ENCODE assay signal across 10 cellular contexts in the genomic region with DNA sequence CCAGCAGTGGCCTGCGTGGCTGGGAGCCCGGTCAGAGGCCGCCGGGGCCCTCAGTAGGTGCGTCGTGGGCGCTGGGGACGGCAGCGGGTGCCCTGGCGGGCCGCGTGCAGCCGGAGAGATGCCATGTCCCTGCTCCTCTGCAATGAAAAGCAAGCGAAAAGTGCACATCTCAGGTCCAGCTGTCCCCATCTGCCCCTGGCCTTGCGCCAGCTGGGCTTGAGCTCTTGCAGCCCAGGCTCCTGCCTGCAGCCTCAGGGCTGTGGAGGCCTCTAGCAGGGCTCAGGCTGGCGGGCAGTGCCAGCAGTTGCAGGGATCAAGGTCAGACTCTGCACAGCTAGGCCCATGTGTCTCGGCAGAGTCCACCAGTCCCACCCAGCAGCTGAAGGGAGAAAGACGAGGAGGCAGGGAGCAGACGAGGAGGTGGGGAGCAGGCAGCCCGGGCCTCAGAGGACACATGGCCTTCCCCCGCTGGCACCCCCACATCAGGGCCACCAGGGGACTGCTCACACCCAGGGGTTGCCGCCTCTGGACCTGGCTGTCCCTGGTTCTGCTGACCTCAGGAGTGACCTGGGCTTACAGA. TPM values are rescaled to one million over a fixed set of nuclear protein-coding genes. Genes with fewer than 3 reads are reported as not detected.
DNase-seq lines count a peak whose midpoint lies in the region; FAIRE-seq and TF ChIP-seq lines count a peak whose summit lies in the region.
"Had no signal": no experiment of that assay in that cellular context is flagged by ENCODE, and none has a peak within 500 bp of the region (broad histone marks: within the 10 kb centered on the region; RNA-seq: fewer than 3 reads in every experiment).

No MANE protein-coding gene starts in this region.

- no peaks in the 10 kb centered on the region; the same call in 1 of the 2 replicates for H3K23me2 ChIP-seq in H1 (ENCODE audit: low read depth, low read length)

- no peak overlapping the region for H3K56ac ChIP-seq in H1 (replicated peaks; ENCODE audit: insufficient read length, low read depth, low read length)

- DNase-seq in CD14-positive monocyte (ENCODE audit: low spot score): peak; percentile 49
- DNase-seq in NCI-H1092 (lab: John Stamatoyannopoulos, UW): peak; percentile 26
- no peak for DNase-seq in H1 (ENCODE audit: low read depth in 1 of 2, low spot score in 2 of 2)
- no peak for DNase-seq in cortex of kidney (lab: John Stamatoyannopoulos, UW)
- DNase-seq in kidney tubule cell (ENCODE audit: low spot score): no peak
- no peak for DNase-seq in DMS79 treated with DMSO at 0.1 percent for 48 hours (lab: John Stamatoyannopoulos, UW)
- no peak for DNase-seq in MG63
- DNase-seq: foreskin keratinocyte; stimulated activated naive CD4-positive, alpha-beta T cell had no signal

- H3K4me1 Mint-ChIP-seq in CD14-positive monocyte: peaks cover 91% of the 10 kb centered on the region

- WGBS in H1 (ENCODE audit: extremely low coverage in 1 of 2, insufficient coverage in 1 of 2, insufficient read length in 1 of 2, insufficient replicate concordance in 2 of 2, low coverage in 1 of 2, low lambda C conversion rate in 2 of 2, missing lambda C conversion rate in 1 of 2), 2 experiments: 92% methylated on average over 21 of the region's 22 CpGs; no CpG with 5 or more reads in 1 of the 2 experiments

- peak overlapping the region in 1 of 2 donors; percentile 42 for H3K4me3 Mint-ChIP-seq in CD14-positive monocyte

- H3K36me3 Mint-ChIP-seq in CD14-positive monocyte: peaks cover 37 to 58% of the 10 kb centered on the region in 2 donors

- POLR2A ChIA-PET in H1 (lab: Charles Lee; ENCODE audit: partially characterized antibody): interaction anchor here (1.3 to 2.4 kb wide), 5 partner anchors 9 to 53 kb away, joined by 3 to 8 read pairs (median 4); partner anchors contain the start of gene SLC16A3

- peaks cover 14 to 37% (median 24%) of the 10 kb centered on the region in 4 experiments for H3K36me3 ChIP-seq in H1 (ENCODE audit: control insufficient read depth in 2 of 4, insufficient read depth in 4 of 4, low read length in 3 of 4)
- H3K36me3 ChIP-seq in parathyroid adenoma (ENCODE audit: control insufficient read depth, insufficient read depth, low read length): no peaks in the 10 kb centered on the region
- H3K36me3 ChIP-seq in MG63: peaks cover 94% of the 10 kb centered on the region

- H3K9ac ChIP-seq in H1 (replicated peaks in 1 of 4; ENCODE audit: extremely low read depth in 1 of 4, low read depth in 3 of 4, low read length in 3 of 4): no peak overlapping the region
- no peak overlapping the region for H3K9ac ChIP-seq in parathyroid adenoma

- H2BK120ac ChIP-seq in H1 (replicated peaks; ENCODE audit: low read depth, low read length): no peak overlapping the region

- peaks cover 0 to 1% (median 0%) of the 10 kb centered on the region in 3 donors for H3K27me3 Mint-ChIP-seq in CD14-positive monocyte (ENCODE audit: low read depth in 3 of 3)

- FAIRE-seq in H1 (lab: Jason Lieb, UNC): no peak

- H3K18ac ChIP-seq in H1 (ENCODE audit: extremely low read depth, low read length): no peak overlapping the region

- peaks cover 28 to 33% of the 10 kb centered on the region in 2 experiments for H4K20me1 ChIP-seq in H1 (replicated peaks in 1 of 2; ENCODE audit: control insufficient read depth in 1 of 2, insufficient read depth in 2 of 2, low read length in 2 of 2)

- no peaks in the 10 kb centered on the region for H3K9me3 Mint-ChIP-seq in CD14-positive monocyte

- no peaks in the 10 kb centered on the region; a peak in 1 of 7 replicates for H3K27me3 ChIP-seq in H1 (replicated peaks in 1 of 4; ENCODE audit: control insufficient read depth in 3 of 4, extremely low read depth in 1 of 4, insufficient read depth in 3 of 4, low read length in 3 of 4)
- H3K27me3 ChIP-seq in parathyroid adenoma (ENCODE audit: control insufficient read depth, insufficient read depth, low read length): no peaks in the 10 kb centered on the region
- H3K27me3 ChIP-seq in MG63: no peaks in the 10 kb centered on the region
- H3K27me3 ChIP-seq: foreskin keratinocyte had no signal

- peak overlapping the region in 5 of 7 donors; percentile 46 to 93 (median 82) for H3K27ac Mint-ChIP-seq in CD14-positive monocyte

- no peak for TF ChIP-seq CTCF in CD14-positive monocyte (IDR thresholded peaks at IDR 0.05)
- no peak for TF ChIP-seq CTCF in H1 (IDR thresholded peaks at IDR 0.05; ENCODE audit: control extremely low read depth in 1 of 3, insufficient read depth in 1 of 3, low read depth in 1 of 3, low read length in 3 of 3)
- TF ChIP-seq CTCF in parathyroid adenoma (IDR thresholded peaks at IDR 0.05): no peak

- H2AK5ac ChIP-seq in H1 (ENCODE audit: low read depth, low read length): no peak overlapping the region

- H4K5ac ChIP-seq in H1 (ENCODE audit: insufficient read length, low read depth, low read length): no peak overlapping the region

- 0 out of 2 replicates have a peak overlapping the region, but pooled peaks have one; percentile 42 for H4K8ac ChIP-seq in H1 (ENCODE audit: extremely low read depth, insufficient read depth, low read length)

- H3K4me1 ChIP-seq in H1 (replicated peaks in 1 of 4; ENCODE audit: control insufficient read depth in 3 of 4, insufficient read depth in 4 of 4, low read length in 3 of 4) (peaks cover 0 to 4% (median 1%) of the 10 kb centered on the region in 4 experiments; a peak in 4 of 7 replicates), parathyroid adenoma (peaks cover 47% of the 10 kb centered on the region)

- H3K9me3 ChIP-seq in H1 (ENCODE audit: insufficient read depth in 2 of 2, low read depth in 1 of 2, low read length in 1 of 2) (no peaks in the 10 kb centered on the region; a peak in 1 of 4 replicates), parathyroid adenoma (ENCODE audit: control insufficient read depth, low read length) (no peaks in the 10 kb centered on the region), MG63 (no peaks in the 10 kb centered on the region)

- no peak for TF ChIP-seq RAD21 in H1 (IDR thresholded peaks at IDR 0.05 in 1 of 2, conservative IDR thresholded peaks at IDR 0.05 in 1 of 2; ENCODE audit: low read depth in 2 of 2, low read length in 2 of 2)

- H2BK15ac ChIP-seq in H1 (ENCODE audit: low read length): no peak overlapping the region

- H2BK20ac ChIP-seq in H1 (ENCODE audit: low read length): no peak overlapping the region

- H3K4me3 ChIP-seq in H1 (ENCODE audit: extremely low read depth in 1 of 4, insufficient read depth in 2 of 4, low read depth in 3 of 4, low read length in 4 of 4): no peak overlapping the region
- H3K4me3 ChIP-seq in parathyroid adenoma (ENCODE audit: low read depth, low read length): no peak overlapping the region
- no peak overlapping the region for H3K4me3 ChIP-seq in MG63

- intact Hi-C loops in CD14-positive monocyte (cut with micrococcal nuclease): loop anchor here (5.0 to 10.0 kb wide), 4 partner anchors 33 to 205 kb away; partner anchors contain the start of genes DCXR (in 1 of the 2) and RAC3 (in 1 of the 2)

- TF ChIP-seq POLR2A in H1 (IDR thresholded peaks at IDR 0.05; ENCODE audit: control extremely low read depth in 1 of 2, low read depth in 2 of 2, low read length in 2 of 2): no peak

- H3K14ac ChIP-seq in H1 (ENCODE audit: insufficient read length): no peak overlapping the region

- H3K23ac ChIP-seq in H1 (ENCODE audit: insufficient read length): no peak overlapping the region

- TF ChIP-seq EP300 in H1 (IDR thresholded peaks at IDR 0.05; ENCODE audit: borderline replicate concordance in 1 of 2, low read depth in 2 of 2, low read length in 2 of 2): no peak

- CTCF ChIA-PET in H1 (lab: Charles Lee; ENCODE audit: partially characterized antibody): interaction anchor here (1.8 kb wide), 1 partner anchor 60 kb away, joined by 5 read pairs; no protein-coding TSS in a partner anchor

- no peak overlapping the region for H2AFZ ChIP-seq in H1 (ENCODE audit: low read length)
- no peak overlapping the region for H2AFZ ChIP-seq in parathyroid adenoma

- H3K27ac ChIP-seq in H1 (ENCODE audit: low read depth, low read length) (no peak overlapping the region), parathyroid adenoma (peak overlapping the region; percentile 42)
- H3K27ac ChIP-seq: foreskin keratinocyte had no signal

- H3K79me2 ChIP-seq in H1 (ENCODE audit: control insufficient read depth in 1 of 2, insufficient read depth in 2 of 2, low read length in 2 of 2) (peaks cover 0 to 12% of the 10 kb centered on the region in 2 experiments; a peak in 1 of 4 replicates), parathyroid adenoma (peaks cover 16% of the 10 kb centered on the region)

- no peak overlapping the region for H2BK12ac ChIP-seq in H1 (ENCODE audit: low read depth, low read length)

- no peak overlapping the region for H4K91ac ChIP-seq in H1 (replicated peaks; ENCODE audit: insufficient read length, low read length)

- no peak overlapping the region for H3K4me2 ChIP-seq in H1 (ENCODE audit: insufficient read depth in 1 of 2, low read depth in 2 of 2, low read length in 2 of 2)
- no peak overlapping the region for H3K4me2 ChIP-seq in parathyroid adenoma (ENCODE audit: low read length)

- H3K79me1 ChIP-seq in H1 (ENCODE audit: low read depth, low read length): peaks cover 10% of the 10 kb centered on the region

- H3K4ac ChIP-seq in H1 (replicated peaks; ENCODE audit: insufficient read length, low read depth, low read length): no peak overlapping the region

- H2BK5ac ChIP-seq in H1 (ENCODE audit: low read depth, low read length): no peak overlapping the region

RNA-seq across cellular contexts. Expression of gene SLC16A3, which starts 11.2 kb away (rescaled TPM):
- 10 to 100 TPM; 26.3 to 35.3 TPM for polyA plus RNA-seq in CD14-positive monocyte
- total RNA-seq in H1 (2021; fragmentation: NEBNext Ultra II Directional; extraction: Animal tissue kit (Norgen Biotek cat#: 25700)): 3.6 and 3.8 TPM in 2 replicates
- 8.7 and 12.2 TPM in 2 replicates for polyA plus RNA-seq in H1 (2011; rRNA removed)
- 10.9 TPM for polyA plus RNA-seq in H1 (2011; cell fraction: cytosol; rRNA removed)
- 11.1 TPM for polyA plus RNA-seq in H1 (2011; cell fraction: nucleus; rRNA removed)
- 4.4 to 12.8 TPM (median 9.7 TPM) in 4 replicates for polyA plus RNA-seq in H1 (2012, experiment 1 of 2)
- 4.5 TPM for polyA plus RNA-seq in H1 (2012, experiment 2 of 2)
- polyA plus RNA-seq in H1 (2013, experiment 1 of 2): 15.4 TPM
- 12.6 TPM for polyA plus RNA-seq in H1 (2013, experiment 2 of 2)
- polyA minus RNA-seq in H1 (2011; rRNA and poly(A)+ RNA removed): 5.7 and 10.2 TPM in 2 replicates
- polyA minus RNA-seq in H1 (2011; cell fraction: cytosol; rRNA and poly(A)+ RNA removed): 18.5 TPM
- 9.7 TPM for polyA minus RNA-seq in H1 (2011; cell fraction: nucleus; rRNA and poly(A)+ RNA removed)
- 529 and 652 TPM in 2 replicates for total RNA-seq in MG63 (2014; rRNA removed; shearing (Covaris generic); ENCODE audit: low replicate concordance)

RNA-seq across cellular contexts. Expression of gene CCDC57, which starts 27.4 kb away (rescaled TPM):
- 10 to 100 TPM; 17.1 to 20.1 TPM for polyA plus RNA-seq in CD14-positive monocyte
- 12.6 and 12.9 TPM in 2 replicates for total RNA-seq in H1 (2021; fragmentation: NEBNext Ultra II Directional; extraction: Animal tissue kit (Norgen Biotek cat#: 25700))
- polyA plus RNA-seq in H1 (2011; rRNA removed): 8.4 and 10.1 TPM in 2 replicates
- 8.7 TPM for polyA plus RNA-seq in H1 (2011; cell fraction: cytosol; rRNA removed)
- 44.1 TPM for polyA plus RNA-seq in H1 (2011; cell fraction: nucleus; rRNA removed)
- polyA plus RNA-seq in H1 (2012, experiment 1 of 2): 10.7 to 12.8 TPM (median 12.1 TPM) in 4 replicates
- polyA plus RNA-seq in H1 (2012, experiment 2 of 2): 6.4 TPM
- polyA plus RNA-seq in H1 (2013, experiment 1 of 2): 9.8 TPM
- polyA plus RNA-seq in H1 (2013, experiment 2 of 2): 7.5 TPM
- 7.7 and 10.1 TPM in 2 replicates for polyA minus RNA-seq in H1 (2011; rRNA and poly(A)+ RNA removed)
- polyA minus RNA-seq in H1 (2011; cell fraction: cytosol; rRNA and poly(A)+ RNA removed): 8.0 TPM
- polyA minus RNA-seq in H1 (2011; cell fraction: nucleus; rRNA and poly(A)+ RNA removed): 20.7 TPM
- total RNA-seq in MG63 (2014; rRNA removed; shearing (Covaris generic); ENCODE audit: low replicate concordance): 6.9 and 8.2 TPM in 2 replicates

RNA-seq across cellular contexts. Expression of gene CSNK1D, which starts 33.5 kb away (rescaled TPM):
- 10 to 100 TPM; 47.0 to 60.9 TPM for polyA plus RNA-seq in CD14-positive monocyte
- 103 and 107 TPM in 2 replicates for total RNA-seq in H1 (2021; fragmentation: NEBNext Ultra II Directional; extraction: Animal tissue kit (Norgen Biotek cat#: 25700))
- polyA plus RNA-seq in H1 (2011; rRNA removed): 73.5 and 114 TPM in 2 replicates
- polyA plus RNA-seq in H1 (2011; cell fraction: cytosol; rRNA removed): 90.3 TPM
- 219 TPM for polyA plus RNA-seq in H1 (2011; cell fraction: nucleus; rRNA removed)
- polyA plus RNA-seq in H1 (2012, experiment 1 of 2): 88.4 to 98.7 TPM (median 95.5 TPM) in 4 replicates
- 70.5 TPM for polyA plus RNA-seq in H1 (2012, experiment 2 of 2)
- 70.2 TPM for polyA plus RNA-seq in H1 (2013, experiment 1 of 2)
- 70.1 TPM for polyA plus RNA-seq in H1 (2013, experiment 2 of 2)
- 71.2 and 71.6 TPM in 2 replicates for polyA minus RNA-seq in H1 (2011; rRNA and poly(A)+ RNA removed)
- 31.2 TPM for polyA minus RNA-seq in H1 (2011; cell fraction: cytosol; rRNA and poly(A)+ RNA removed)
- 60.9 TPM for polyA minus RNA-seq in H1 (2011; cell fraction: nucleus; rRNA and poly(A)+ RNA removed)
- 60.2 and 104 TPM in 2 replicates for total RNA-seq in MG63 (2014; rRNA removed; shearing (Covaris generic); ENCODE audit: low replicate concordance)

Comparison
In these comparisons a context has a peak if more than half of its experiments do, and no peak if none do; other contexts are left out.
1. DNase-seq: peak in CD14-positive monocyte (single experiment) and NCI-H1092 (single experiment); none in H1 (0 of 2), cortex of kidney (single experiment), kidney tubule cell (single experiment), DMS79 treated with DMSO at 0.1 percent for 48 hours (single experiment) and MG63 (single experiment).
2. RNA of gene SLC16A3, which starts 11.2 kb away (total RNA-seq): 529 to 652 TPM in MG63; 3.6 to 3.8 TPM in H1; every median in the first group is over 100 times any median in the second.